In the genomic region with DNA sequence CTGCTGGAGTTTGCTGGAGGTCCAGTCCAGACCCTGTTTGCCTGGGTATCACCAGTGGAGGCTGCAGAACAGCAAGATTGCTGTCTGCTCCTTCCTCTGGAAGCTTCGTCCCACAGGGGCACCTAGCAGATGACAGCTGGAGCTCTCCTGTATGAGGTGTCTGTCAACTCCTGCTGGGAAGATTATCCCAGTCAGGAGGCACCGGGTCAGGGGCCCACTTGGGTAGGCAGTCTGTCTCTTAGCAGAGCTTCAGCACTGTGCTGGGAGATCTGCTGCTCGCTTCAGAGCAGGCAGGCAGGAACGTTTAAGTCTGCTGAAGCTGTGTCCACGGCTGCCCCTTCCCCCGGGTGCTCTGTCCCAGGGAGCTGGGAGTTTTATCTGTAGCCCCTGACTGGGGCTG, we compare ENCODE assay signal across 29 cellular contexts.
"Had no signal": no experiment of that assay in that cellular context is flagged by ENCODE, and none has a peak within 500 bp of the region (broad histone marks: within the 10 kb centered on the region; RNA-seq: fewer than 3 reads in every experiment).

No MANE protein-coding gene starts in this region.

- H3K27me3 ChIP-seq: neutrophil, pancreas, right atrium auricular region, right lobe of liver, spleen, suprapubic skin, testis, tibial artery, transverse colon, upper lobe of right lung, uterus had no signal

- H3K27ac ChIP-seq: neutrophil, pancreas, prostate gland, right atrium auricular region, right lobe of liver, skin epidermis, spleen, suprapubic skin, testis, tibial artery, transverse colon, upper lobe of right lung, uterus had no signal

- DNase-seq: naive thymus-derived CD8-positive, alpha-beta T cell; nephron progenitor cell; nucleus accumbens; retina; right lobe of liver; spleen; stimulated activated CD4-positive, alpha-beta T cell treated with anti-CD3 and anti-CD28 coated beads, Interleukin-12 subunit alpha, Interleukin-12 subunit beta, amount 100 ng/mL, for 4 hours; stimulated activated CD4-positive, alpha-beta T cell treated with anti-CD3 and anti-CD28 coated beads, Interleukin-1b, Interleukin-23, amount 100 ng/mL, for 48 hours; stimulated activated CD4-positive, alpha-beta T cell treated with anti-CD3 and anti-CD28 coated beads, Interleukin-4, amount 100 ng/mL, for 1 hour; stimulated activated CD4-positive, alpha-beta T cell treated with anti-CD3 and anti-CD28 coated beads, Interleukin-4, amount 100 ng/mL, for 4 hours; stimulated activated CD8-positive, alpha-beta memory T cell treated with anti-CD3 and anti-CD28 coated beads, Interleukin-4, amount 100 ng/mL, for 48 hours; stimulated activated naive CD4-positive, alpha-beta T cell; stimulated activated naive CD8-positive, alpha-beta T cell treated with anti-CD3 and anti-CD28 coated beads, Interleukin-15, amount 100 ng/mL, for 72 hours; stimulated activated naive CD8-positive, alpha-beta T cell treated with anti-CD3 and anti-CD28 coated beads, Interleukin-15, Interleukin-2, amounts not matched to agents 100 U/mL and 50 U/mL, for 24 hours; substantia nigra; testis; tibial artery; transverse colon; upper lobe of right lung; uterus had no signal

- H3K9me3 ChIP-seq: neutrophil, pancreas, prostate gland, right atrium auricular region, right lobe of liver, suprapubic skin, testis, transverse colon, upper lobe of right lung, uterus had no signal

- H3K4me3 ChIP-seq: pancreas, prostate gland, right atrium auricular region, right lobe of liver, skin epidermis, smooth muscle cell, spleen, suprapubic skin, testis, tibial artery, transverse colon, upper lobe of right lung, uterus had no signal

- ATAC-seq: naive thymus-derived CD8-positive, alpha-beta T cell; natural killer cell treated with Interleukin-12 subunit alpha and Interleukin-12 subunit beta and Interleukin-15 and Interleukin-18, amount 100 ng/mL, for 72 hours; pancreas; right lobe of liver; stimulated activated memory B cell treated with anti-CD40 and anti-IgM and Interleukin-4, amounts not matched to agents 10 μg/mL and 1 μg/mL and 100 μg/mL, for 72 hours; stimulated activated naive CD8-positive, alpha-beta T cell treated with anti-CD3 and anti-CD28 coated beads, Interleukin-15, amount 100 ng/mL, for 72 hours; stimulated activated naive CD8-positive, alpha-beta T cell treated with anti-CD3 and anti-CD28 coated beads, Interleukin-15, Interleukin-2, amounts not matched to agents 100 U/mL and 50 U/mL, for 24 hours; upper lobe of right lung had no signal

- H3K4me1 ChIP-seq: pancreas, prostate gland, right atrium auricular region, right lobe of liver, spleen, suprapubic skin, testis, tibial artery, transverse colon, upper lobe of right lung, uterus had no signal

- H3K36me3 ChIP-seq: neutrophil, pancreas, prostate gland, right atrium auricular region, right lobe of liver, spleen, suprapubic skin, tibial artery, transverse colon, upper lobe of right lung, uterus had no signal
